ENCODE assay signal across 27 cellular contexts in genomic region chr3:16392733-16393132, GRCh38.
DNase-seq lines count a peak whose midpoint lies in the region; TF ChIP-seq lines count a peak whose summit lies in the region.
"Had no signal": no experiment of that assay in that cellular context is flagged by ENCODE, and none has a peak within 500 bp of the region (broad histone marks: within the 10 kb centered on the region; RNA-seq: fewer than 3 reads in every experiment).

No MANE protein-coding gene starts in this region.

- no peaks in the 10 kb centered on the region for H3K27me3 Mint-ChIP-seq in activated CD4-positive, alpha-beta T cell treated with anti-CD3 and anti-CD28 coated beads, Interleukin-2, amount 10 ng/mL, durations not matched to agents 7 days and 5 days
- H3K27me3 Mint-ChIP-seq: activated CD4-positive, alpha-beta memory T cell treated with anti-CD3 and anti-CD28 coated beads, Interleukin-2, amount 10 ng/mL, durations not matched to agents 7 days and 5 days; dendritic cell treated with granulocyte-macrophage colony-stimulating factor and Interleukin-4, amounts not matched to agents 40 ng/mL and 50 ng/mL, for 4 days had no signal

- peaks cover 20% of the 10 kb centered on the region for H3K9me3 Mint-ChIP-seq in activated CD4-positive, alpha-beta T cell treated with anti-CD3 and anti-CD28 coated beads, Interleukin-2, amount 10 ng/mL, durations not matched to agents 7 days and 5 days
- H3K9me3 Mint-ChIP-seq: dendritic cell treated with granulocyte-macrophage colony-stimulating factor and Interleukin-4, amounts not matched to agents 40 ng/mL and 50 ng/mL, for 4 days had no signal

- intact Hi-C loops in A673 (cut with micrococcal nuclease; ENCODE audit: unreplicated experiment), result no loop called here

- H3K4me1 ChIP-seq in A673 (ENCODE audit: insufficient read depth, low read length, poor library complexity, severe bottlenecking), result no peaks in the 10 kb centered on the region
- H3K4me1 ChIP-seq: pancreas, SJCRH30 had no signal

- TF ChIP-seq CTCF in fibroblast of pulmonary artery (IDR thresholded peaks at IDR 0.05; ENCODE audit: low read length, missing control alignments) (no peak), A673 (conservative IDR thresholded peaks at IDR 0.05; ENCODE audit: low read depth, low read length) (no peak)

- no peaks in the 10 kb centered on the region for H3K9me3 ChIP-seq in A673 (ENCODE audit: low read depth, low read length, poor library complexity, severe bottlenecking)
- H3K9me3 ChIP-seq: adrenal gland, gastrocnemius medialis, mucosa of descending colon, pancreas, SJCRH30, thyroid gland had no signal

- H3K4me3 Mint-ChIP-seq in activated CD4-positive, alpha-beta T cell treated with anti-CD3 and anti-CD28 coated beads, Interleukin-2, amount 10 ng/mL, durations not matched to agents 7 days and 5 days, result no peak overlapping the region
- H3K4me3 Mint-ChIP-seq: activated CD4-positive, alpha-beta memory T cell treated with anti-CD3 and anti-CD28 coated beads, Interleukin-2, amount 10 ng/mL, durations not matched to agents 7 days and 5 days; dendritic cell treated with granulocyte-macrophage colony-stimulating factor and Interleukin-4, amounts not matched to agents 40 ng/mL and 50 ng/mL, for 4 days had no signal

- POLR2A ChIA-PET in activated CD4-positive, alpha-beta T cell treated with anti-CD3 and anti-CD28 coated beads, Interleukin-2, amount 10 ng/mL, durations not matched to agents 7 days and 5 days (lab: Charles Lee), result no interaction called here
- POLR2A ChIA-PET in A673 (lab: Charles Lee; ENCODE audit: low non-redundant PET), result interaction anchor here (0.7 kb wide), 1 partner anchor 8 kb away, joined by 3 read pairs; no protein-coding TSS in a partner anchor

- H3K4me3 ChIP-seq in fibroblast of pulmonary artery (replicated peaks; ENCODE audit: low read depth, low read length) (no peak overlapping the region), A673 (ENCODE audit: low read depth, low read length, poor library complexity, severe bottlenecking) (no peak overlapping the region)
- H3K4me3 ChIP-seq: adrenal gland, gastrocnemius medialis, K562, mucosa of descending colon, pancreas, SJCRH30, thyroid gland had no signal

- CTCF ChIA-PET in activated CD4-positive, alpha-beta T cell treated with anti-CD3 and anti-CD28 coated beads, Interleukin-2, amount 10 ng/mL, durations not matched to agents 7 days and 5 days (lab: Charles Lee), result no interaction called here
- CTCF ChIA-PET in A673 (lab: Charles Lee), result no interaction called here

- H3K36me3 Mint-ChIP-seq in activated CD4-positive, alpha-beta T cell treated with anti-CD3 and anti-CD28 coated beads, Interleukin-2, amount 10 ng/mL, durations not matched to agents 7 days and 5 days (ENCODE audit: low read depth), result peaks cover 59% of the 10 kb centered on the region

- no peak overlapping the region for H3K27ac ChIP-seq in A673 (ENCODE audit: low read depth, low read length, poor library complexity, severe bottlenecking)
- H3K27ac ChIP-seq: gastrocnemius medialis, pancreas, SJCRH30, thyroid gland had no signal

- no peaks in the 10 kb centered on the region for H3K36me3 ChIP-seq in A673 (ENCODE audit: insufficient read depth, low read length, poor library complexity, severe bottlenecking)
- H3K36me3 ChIP-seq: adrenal gland, gastrocnemius medialis, pancreas, SJCRH30, thyroid gland had no signal

- no TSS peak for BruUV-seq in A673 (replicated peaks; lab: Mats Ljungman, UMichigan)

- H3K4me1 Mint-ChIP-seq in activated CD4-positive, alpha-beta T cell treated with anti-CD3 and anti-CD28 coated beads, Interleukin-2, amount 10 ng/mL, durations not matched to agents 7 days and 5 days, result peaks cover 7% of the 10 kb centered on the region

- peak overlapping the region; percentile 20 for H3K27ac Mint-ChIP-seq in activated CD4-positive, alpha-beta T cell treated with anti-CD3 and anti-CD28 coated beads, Interleukin-2, amount 10 ng/mL, durations not matched to agents 7 days and 5 days
- H3K27ac Mint-ChIP-seq: activated CD4-positive, alpha-beta memory T cell treated with anti-CD3 and anti-CD28 coated beads, Interleukin-2, amount 10 ng/mL, durations not matched to agents 7 days and 5 days; dendritic cell treated with granulocyte-macrophage colony-stimulating factor and Interleukin-4, amounts not matched to agents 40 ng/mL and 50 ng/mL, for 4 days had no signal

- H3K27me3 ChIP-seq in A673 (replicated peaks; ENCODE audit: insufficient read depth, low read depth, low read length, poor library complexity), result no peaks in the 10 kb centered on the region
- H3K27me3 ChIP-seq: adrenal gland, gastrocnemius medialis, pancreas, SJCRH30, thyroid gland had no signal

- DNase-seq in activated CD4-positive, alpha-beta T cell treated with anti-CD3 and anti-CD28 coated beads, Interleukin-2, amount 10 ng/mL, durations not matched to agents 7 days and 5 days, result no peak
- no peak for DNase-seq in activated CD4-positive, alpha-beta T cell treated with anti-CD3 and anti-CD28 coated beads for 48 hours
- DNase-seq in amniotic epithelial cell (ENCODE audit: low read depth), result peak; percentile 73
- DNase-seq in fibroblast of pulmonary artery (ENCODE audit: low read depth), result peak; percentile 52
- peak; percentile 55 for DNase-seq in superior temporal gyrus (ENCODE audit: extremely low spot score)
- no peak for DNase-seq in A172 (ENCODE audit: low spot score)
- no peak for DNase-seq in A673 (ENCODE audit: low spot score)
- DNase-seq in activated T-cell treated with anti-CD3 and anti-CD28 coated beads, Interleukin-2, amount 50 U/mL, for 1 hour, result no peak
- DNase-seq: activated CD4-positive, alpha-beta memory T cell treated with anti-CD3 and anti-CD28 coated beads, Interleukin-2, amount 10 ng/mL, durations not matched to agents 7 days and 5 days; activated gamma-delta T cell treated with Interleukin-2 at 50 U/mL for 16 hours; activated T-cell treated with anti-CD3 and anti-CD28 coated beads for 4 hours; adrenal gland; DMS79; gastrocnemius medialis; GF-D8; islet precursor cell; MM.1S; mucosa of descending colon; NCI-H1417 treated with DMSO at 0.1 percent for 48 hours; pancreas; SJCRH30; stimulated activated CD4-positive, alpha-beta T cell treated with anti-CD3 and anti-CD28 coated beads, Interleukin-4, amount 100 ng/mL, for 4 hours; stimulated activated naive CD8-positive, alpha-beta T cell treated with anti-CD3 and anti-CD28 coated beads, Interleukin-15, Interleukin-2, amounts not matched to agents 100 U/mL and 50 U/mL, for 24 hours; T-helper 1 cell; thyroid gland had no signal

Comparison
In these comparisons a context has a peak if more than half of its experiments do, and no peak if none do; other contexts are left out.
1. DNase-seq: peak in amniotic epithelial cell (single experiment), fibroblast of pulmonary artery (single experiment) and superior temporal gyrus (single experiment); none in activated CD4-positive, alpha-beta T cell treated with anti-CD3 and anti-CD28 coated beads, Interleukin-2, amount 10 ng/mL, durations not matched to agents 7 days and 5 days (single experiment), activated CD4-positive, alpha-beta T cell treated with anti-CD3 and anti-CD28 coated beads for 48 hours (single experiment), A172 (single experiment), A673 (single experiment) and activated T-cell treated with anti-CD3 and anti-CD28 coated beads, Interleukin-2, amount 50 U/mL, for 1 hour (single experiment).